ENCODE assay signal across 18 cellular contexts in genomic region chr4:47505666-47506065, GRCh38. TPM values are rescaled to one million over a fixed set of nuclear protein-coding genes. Genes with fewer than 3 reads are reported as not detected.
DNase-seq lines count a peak whose midpoint lies in the region; ATAC-seq and TF ChIP-seq lines count a peak whose summit lies in the region.
"Had no signal": no experiment of that assay in that cellular context is flagged by ENCODE, and none has a peak within 500 bp of the region (broad histone marks: within the 10 kb centered on the region; RNA-seq: fewer than 3 reads in every experiment).

No MANE protein-coding gene starts in this region.

- ATAC-seq in sciatic nerve: no peak
- no peak for ATAC-seq in GM18517 (IDR thresholded peaks at IDR 0.05; ENCODE audit: unreplicated experiment)
- ATAC-seq: CD8-positive, alpha-beta T cell had no signal

- no peak overlapping the region for H3K4me3 Mint-ChIP-seq in dendritic cell treated with granulocyte-macrophage colony-stimulating factor and Interleukin-4, amounts not matched to agents 40 ng/mL and 50 ng/mL, for 4 days
- H3K4me3 Mint-ChIP-seq: CD14-positive monocyte; CD8-positive, alpha-beta T cell; HFFc6 had no signal

- peak overlapping the region; percentile 37 for H3K27ac Mint-ChIP-seq in dendritic cell treated with granulocyte-macrophage colony-stimulating factor and Interleukin-4, amounts not matched to agents 40 ng/mL and 50 ng/mL, for 4 days
- H3K27ac Mint-ChIP-seq: CD8-positive, alpha-beta T cell; HFFc6 had no signal

- no peak overlapping the region for H2AFZ ChIP-seq in GM23248

- H3K9me2 ChIP-seq in GM23248 (ENCODE audit: insufficient read depth): no peaks in the 10 kb centered on the region

- H3K4me3 ChIP-seq in GM23248: no peak overlapping the region
- H3K4me3 ChIP-seq in effector memory CD4-positive, alpha-beta T cell (ENCODE audit: insufficient read depth, low read depth, low read length, poor library complexity, severe bottlenecking): no peak overlapping the region

- no peaks in the 10 kb centered on the region for H3K27me3 Mint-ChIP-seq in dendritic cell treated with granulocyte-macrophage colony-stimulating factor and Interleukin-4, amounts not matched to agents 40 ng/mL and 50 ng/mL, for 4 days

- H3K4me1 ChIP-seq in GM23248 (ENCODE audit: insufficient read depth): peaks cover 19% of the 10 kb centered on the region
- H3K4me1 ChIP-seq in effector memory CD4-positive, alpha-beta T cell (ENCODE audit: control insufficient read depth, insufficient read depth, low read length, poor library complexity, severe bottlenecking): no peaks in the 10 kb centered on the region

- TF ChIP-seq CTCF in AG09319 (IDR thresholded peaks at IDR 0.05; ENCODE audit: low read depth, low read length): no peak

- peaks cover 11% of the 10 kb centered on the region; the same call in 1 of the 2 replicates for H3F3A ChIP-seq in GM23248 (ENCODE audit: insufficient read depth)

- no peak overlapping the region for H3K27ac ChIP-seq in GM23248
- H3K27ac ChIP-seq in effector memory CD4-positive, alpha-beta T cell (ENCODE audit: insufficient read depth, low read length, poor library complexity, severe bottlenecking): no peak overlapping the region
- H3K27ac ChIP-seq: 22Rv1, HL-60 had no signal

- peaks cover 6% of the 10 kb centered on the region for H3K36me3 Mint-ChIP-seq in dendritic cell treated with granulocyte-macrophage colony-stimulating factor and Interleukin-4, amounts not matched to agents 40 ng/mL and 50 ng/mL, for 4 days (ENCODE audit: low read depth)
- H3K36me3 Mint-ChIP-seq: CD8-positive, alpha-beta T cell had no signal

- peaks cover 25% of the 10 kb centered on the region for H3K4me1 Mint-ChIP-seq in dendritic cell treated with granulocyte-macrophage colony-stimulating factor and Interleukin-4, amounts not matched to agents 40 ng/mL and 50 ng/mL, for 4 days (ENCODE audit: low read depth)

- H4K20me1 ChIP-seq in GM23248 (ENCODE audit: insufficient read depth): no peaks in the 10 kb centered on the region

- H3K9me3 ChIP-seq in GM23248 (ENCODE audit: low read depth): no peaks in the 10 kb centered on the region
- no peaks in the 10 kb centered on the region for H3K9me3 ChIP-seq in effector memory CD4-positive, alpha-beta T cell (ENCODE audit: control insufficient read depth, low read length)

- no peak overlapping the region for H3K4me2 ChIP-seq in GM23248 (ENCODE audit: unreplicated experiment)

- H3K9me3 Mint-ChIP-seq in dendritic cell treated with granulocyte-macrophage colony-stimulating factor and Interleukin-4, amounts not matched to agents 40 ng/mL and 50 ng/mL, for 4 days: no peaks in the 10 kb centered on the region
- H3K9me3 Mint-ChIP-seq: CD8-positive, alpha-beta T cell; HFFc6 had no signal

- WGBS in GM23248 (ENCODE audit: low coverage in 1 of 2, low lambda C conversion rate in 2 of 2, missing lambda C conversion rate in 2 of 2), 2 experiments: 62 to 70% methylated on average over 3 of the region's 3 CpGs

- in situ Hi-C loops in GM23248 (cut with MboI): no loop called here

- no peaks in the 10 kb centered on the region for H3K27me3 ChIP-seq in GM23248 (replicated peaks; ENCODE audit: insufficient read depth)
- no peaks in the 10 kb centered on the region for H3K27me3 ChIP-seq in effector memory CD4-positive, alpha-beta T cell (replicated peaks; ENCODE audit: control insufficient read depth, insufficient read depth, low read length, poor library complexity, severe bottlenecking)

- DNase-seq in AG09319 (ENCODE audit: extremely low read depth, low read depth) (peak; percentile 24), GM23248 (peak; percentile 23), fibroblast of the conjunctiva (ENCODE audit: low read depth) (peak; percentile 13), sciatic nerve (ENCODE audit: low spot score) (no peak), pons (ENCODE audit: low spot score) (no peak)
- DNase-seq in effector memory CD4-positive, alpha-beta T cell: no peak
- DNase-seq: CD8-positive, alpha-beta T cell; COR-L47; DMS153; DMS79 treated with DMSO at 0.1 percent for 48 hours; GDM1; HCEC 1CT; HFFc6 had no signal

- H3K36me3 ChIP-seq in GM23248 (ENCODE audit: low read depth): no peaks in the 10 kb centered on the region
- no peaks in the 10 kb centered on the region for H3K36me3 ChIP-seq in effector memory CD4-positive, alpha-beta T cell (ENCODE audit: control insufficient read depth, insufficient read depth, low read length)

- H3K79me2 ChIP-seq in GM23248 (ENCODE audit: insufficient read depth): peaks cover 46% of the 10 kb centered on the region

- no peak overlapping the region for H3K9ac ChIP-seq in GM23248

- intact Hi-C loops in dendritic cell treated with granulocyte-macrophage colony-stimulating factor and Interleukin-4, amounts not matched to agents 40 ng/mL and 50 ng/mL, for 4 days (cut with micrococcal nuclease): no loop called here
- intact Hi-C loops in sciatic nerve (cut with DNase I): no loop called here

RNA-seq across cellular contexts. Expression of gene ATP10D, which starts 20.6 kb away (rescaled TPM):
- total RNA-seq in GM23248 (2014; rRNA removed; shearing (Covaris generic)): 41.9 and 45.4 TPM in 2 replicates
- 30.7 and 34.9 TPM in 2 replicates for polyA plus RNA-seq in GM23248 (2016; fragmentation: Nextera tagmentation; extraction: Ambion mirVana)
- total RNA-seq in sciatic nerve: 35.9 TPM

RNA-seq across cellular contexts. Expression of gene COMMD8, which starts 42.2 kb away (rescaled TPM):
- total RNA-seq in GM23248 (2014; rRNA removed; shearing (Covaris generic)): 41.7 and 58.0 TPM in 2 replicates
- polyA plus RNA-seq in GM23248 (2016; fragmentation: Nextera tagmentation; extraction: Ambion mirVana): 71.7 and 74.9 TPM in 2 replicates
- total RNA-seq in sciatic nerve: 10.7 TPM

Comparison
In these comparisons a context has a peak if more than half of its experiments do, and no peak if none do; other contexts are left out.
1. DNase-seq: peak in AG09319 (single experiment), GM23248 (single experiment) and fibroblast of the conjunctiva (single experiment); none in sciatic nerve (single experiment), pons (single experiment) and effector memory CD4-positive, alpha-beta T cell (0 of 3).